ENCODE assay signal across 25 cellular contexts in the genomic region with DNA sequence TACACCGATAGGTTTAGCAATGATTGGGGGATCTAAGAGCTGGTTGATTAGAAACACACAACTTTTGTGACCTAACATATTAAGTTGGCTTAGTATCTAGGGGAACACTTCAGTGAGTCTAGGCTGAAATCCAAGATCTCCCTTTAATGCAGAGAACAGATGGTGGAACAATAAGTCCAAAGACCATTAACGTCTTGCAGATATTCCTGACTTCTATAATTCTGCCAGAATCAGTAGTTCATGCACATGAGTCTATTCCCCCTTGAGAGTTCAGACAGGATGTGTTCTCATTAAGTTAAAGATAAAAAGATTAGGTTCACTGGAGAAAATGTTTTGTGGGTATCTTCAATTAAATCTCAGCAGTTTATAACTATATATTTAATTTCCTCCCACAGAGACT.
"Had no signal": no experiment of that assay in that cellular context is flagged by ENCODE, and none has a peak within 500 bp of the region (broad histone marks: within the 10 kb centered on the region; RNA-seq: fewer than 3 reads in every experiment).

No MANE protein-coding gene starts in this region.

- H3K9me3 Mint-ChIP-seq: activated naive CD4-positive, alpha-beta T cell treated with anti-CD3 and anti-CD28 coated beads for 36 hours; activated naive CD8-positive, alpha-beta T cell treated with anti-CD3 and anti-CD28 coated beads for 36 hours; mesothelial cell of epicardium; naive B cell had no signal

- DNase-seq: activated CD4-positive, alpha-beta T cell treated with anti-CD3 and anti-CD28 coated beads for 48 hours; activated CD4-positive, alpha-beta T cell treated with anti-CD3 and anti-CD28 coated beads, Interleukin-2, amount 50 U/mL, for 48 hours; activated CD8-positive, alpha-beta memory T cell treated with anti-CD3 and anti-CD28 coated beads for 24 hours; activated effector memory CD4-positive, alpha-beta T cell treated with anti-CD3 and anti-CD28 coated beads, Interleukin-2, amount 50 U/mL, for 16 hours; activated naive CD4-positive, alpha-beta T cell treated with anti-CD3 and anti-CD28 coated beads for 36 hours; activated naive CD8-positive, alpha-beta T cell treated with anti-CD3 and anti-CD28 coated beads for 36 hours; adrenal gland; aorta; body of pancreas; colonic mucosa; dorsolateral prefrontal cortex; effector memory CD4-positive, alpha-beta T cell; gastrocnemius medialis; hippocampal formation; left cardiac atrium; left ventricle myocardium superior; mammary epithelial cell; naive B cell; ovary; retina; sigmoid colon; spleen; stimulated activated naive CD4-positive, alpha-beta T cell treated with Interleukin-2 at 50 U/mL for 16 hours had no signal

- H3K4me3 Mint-ChIP-seq: activated naive CD4-positive, alpha-beta T cell treated with anti-CD3 and anti-CD28 coated beads for 36 hours; activated naive CD8-positive, alpha-beta T cell treated with anti-CD3 and anti-CD28 coated beads for 36 hours; mesothelial cell of epicardium had no signal

- H3K4me1 Mint-ChIP-seq: activated naive CD8-positive, alpha-beta T cell treated with anti-CD3 and anti-CD28 coated beads for 36 hours; naive B cell had no signal

- H3K27me3 Mint-ChIP-seq: activated naive CD8-positive, alpha-beta T cell treated with anti-CD3 and anti-CD28 coated beads for 36 hours; naive B cell; progenitor cell of endocrine pancreas had no signal

- H3K36me3 Mint-ChIP-seq: activated naive CD8-positive, alpha-beta T cell treated with anti-CD3 and anti-CD28 coated beads for 36 hours; mesothelial cell of epicardium; naive B cell had no signal

- H3K27ac Mint-ChIP-seq: activated naive CD4-positive, alpha-beta T cell treated with anti-CD3 and anti-CD28 coated beads for 36 hours; activated naive CD8-positive, alpha-beta T cell treated with anti-CD3 and anti-CD28 coated beads for 36 hours; mesothelial cell of epicardium; naive B cell; progenitor cell of endocrine pancreas had no signal
